29 cellular contexts compared by ENCODE assay signal in genomic region chr11:87224486-87224885, GRCh38.
DNase-seq lines count a peak whose midpoint lies in the region; ATAC-seq, FAIRE-seq and TF ChIP-seq lines count a peak whose summit lies in the region.
"Had no signal": no experiment of that assay in that cellular context is flagged by ENCODE, and none has a peak within 500 bp of the region (broad histone marks: within the 10 kb centered on the region; RNA-seq: fewer than 3 reads in every experiment).

No MANE protein-coding gene starts in this region.

- 76 to 86% (median 82%) methylated on average over 1 of the region's 1 CpG for WGBS in heart left ventricle, 4 donors
- WGBS in aorta, 2 donors, result 52 to 60% methylated on average over 1 of the region's 1 CpG
- WGBS in transverse colon (ENCODE audit: low coverage in 1 of 2), 2 donors, result 67 to 71% methylated on average over 1 of the region's 1 CpG

- POLR2A ChIA-PET in endothelial cell of umbilical vein (lab: Charles Lee), result no interaction called here

- no peaks in the 10 kb centered on the region for H3K9me3 ChIP-seq in adipocyte (ENCODE audit: control insufficient read depth, low read length)
- no peaks in the 10 kb centered on the region for H3K9me3 ChIP-seq in endothelial cell of umbilical vein (replicated peaks; ENCODE audit: control insufficient read depth, insufficient read depth, low read length)
- no peaks in the 10 kb centered on the region for H3K9me3 ChIP-seq in heart left ventricle
- no peaks in the 10 kb centered on the region for H3K9me3 ChIP-seq in aorta (ENCODE audit: control insufficient read depth, low read length)
- H3K9me3 ChIP-seq in transverse colon, result no peaks in the 10 kb centered on the region
- H3K9me3 ChIP-seq: BE2C, SJCRH30 had no signal

- no peaks in the 10 kb centered on the region for H3K9me3 Mint-ChIP-seq in osteocyte (ENCODE audit: unreplicated experiment)
- H3K9me3 Mint-ChIP-seq: CD8-positive, alpha-beta memory T cell had no signal

- no peak for TF ChIP-seq CTCF in endothelial cell of umbilical vein (IDR thresholded peaks at IDR 0.05; ENCODE audit: extremely low read depth in 1 of 2, insufficient read depth in 1 of 2, low read depth in 1 of 2, low read length in 2 of 2)
- no peak for TF ChIP-seq CTCF in osteocyte (IDR thresholded peaks at IDR 0.05)
- TF ChIP-seq CTCF in heart left ventricle (IDR thresholded peaks at IDR 0.05), result no peak
- TF ChIP-seq CTCF in transverse colon (IDR thresholded peaks at IDR 0.05), result no peak

- H3K9ac ChIP-seq in adipocyte (ENCODE audit: low read length), result no peak overlapping the region
- no peak overlapping the region for H3K9ac ChIP-seq in endothelial cell of umbilical vein (replicated peaks; ENCODE audit: extremely low read depth, insufficient read depth, low read length)

- no peak overlapping the region for H3K4me2 ChIP-seq in endothelial cell of umbilical vein (ENCODE audit: insufficient read depth, low read length)

- DNase-seq in ELR (ENCODE audit: low read depth), result peak; percentile 13
- peak; percentile 10 for DNase-seq in adipocyte (ENCODE audit: low read depth)
- peak; percentile 79 for DNase-seq in endothelial cell of umbilical vein (ENCODE audit: low read depth, low spot score)
- DNase-seq in osteocyte (ENCODE audit: extremely low spot score, unreplicated experiment), result no peak
- DNase-seq in heart left ventricle, result no peak
- no peak for DNase-seq in aorta
- no peak for DNase-seq in transverse colon
- DNase-seq: ACHN; BE2C; CD8-positive, alpha-beta memory T cell; DMS 273 treated with DMSO at 0.1 percent for 48 hours; DMS79; GF-D8; KBM-7; MV-4-11; NCI-H1105; NCI-H1436 treated with DMSO at 0.1 percent for 48 hours; NCI-H1930; NCI-H446; NCI-H524 treated with DMSO at 0.1 percent for 48 hours; NCI-H774; PC-3; SJCRH30 had no signal

- no peaks in the 10 kb centered on the region for H3K27me3 Mint-ChIP-seq in osteocyte (ENCODE audit: unreplicated experiment)
- H3K27me3 Mint-ChIP-seq: CD8-positive, alpha-beta memory T cell had no signal

- BruUV-seq in endothelial cell of umbilical vein (replicated peaks; lab: Mats Ljungman, UMichigan), result no TSS peak

- H3K36me3 ChIP-seq in adipocyte (ENCODE audit: control insufficient read depth, insufficient read depth, low read length, severe bottlenecking) (no peaks in the 10 kb centered on the region), endothelial cell of umbilical vein (ENCODE audit: control insufficient read depth in 2 of 2, extremely low read depth in 1 of 2, insufficient read depth in 2 of 2, low read length in 2 of 2) (no peaks in the 10 kb centered on the region), heart left ventricle (no peaks in the 10 kb centered on the region), aorta (ENCODE audit: control insufficient read depth in 1 of 2, insufficient read depth in 2 of 2, low read length in 1 of 2) (no peaks in the 10 kb centered on the region), transverse colon (no peaks in the 10 kb centered on the region)
- H3K36me3 ChIP-seq: BE2C had no signal

- no peak overlapping the region for H2AFZ ChIP-seq in endothelial cell of umbilical vein (ENCODE audit: low read depth, low read length)

- dilution Hi-C loops in endothelial cell of umbilical vein (cut with MboI; ENCODE audit: extremely low pct_ligation_motif_present, low sequenced_read_pairs), result no loop called here

- peaks cover 24% of the 10 kb centered on the region for H3K4me1 ChIP-seq in adipocyte (ENCODE audit: control insufficient read depth, insufficient read depth, low read length)
- H3K4me1 ChIP-seq in endothelial cell of umbilical vein (ENCODE audit: control insufficient read depth, extremely low read depth, insufficient read depth, low read length), result peaks cover 2% of the 10 kb centered on the region
- H3K4me1 ChIP-seq in heart left ventricle, result peaks cover 0 to 8% (median 0%) of the 10 kb centered on the region in 12 donors
- H3K4me1 ChIP-seq in aorta (ENCODE audit: control insufficient read depth in 1 of 2, insufficient read depth in 2 of 2, low read length in 2 of 2), result no peaks in the 10 kb centered on the region
- H3K4me1 ChIP-seq in transverse colon, result peaks cover 0 to 1% (median 0%) of the 10 kb centered on the region in 4 donors
- H3K4me1 ChIP-seq: BE2C had no signal

- no peaks in the 10 kb centered on the region for H4K20me1 ChIP-seq in endothelial cell of umbilical vein (replicated peaks; ENCODE audit: control insufficient read depth, extremely low read depth, insufficient read depth, low read length)

- H3K4me3 Mint-ChIP-seq in osteocyte (ENCODE audit: unreplicated experiment), result no peak overlapping the region
- H3K4me3 Mint-ChIP-seq: CD14-positive monocyte; CD8-positive, alpha-beta memory T cell had no signal

- CTCF ChIA-PET in endothelial cell of umbilical vein (lab: Charles Lee), result interaction anchor here (1.0 to 1.1 kb wide), 2 partner anchors 14 to 18 kb away, joined by 3 read pairs; no protein-coding TSS in a partner anchor

- no peak overlapping the region for H3K4me3 ChIP-seq in adipocyte (ENCODE audit: low read length)
- H3K4me3 ChIP-seq in endothelial cell of umbilical vein (replicated peaks in 1 of 3; ENCODE audit: insufficient read depth in 1 of 3, low read depth in 1 of 3, low read length in 3 of 3), result no peak overlapping the region
- H3K4me3 ChIP-seq in heart left ventricle, result no peak overlapping the region
- H3K4me3 ChIP-seq in aorta (ENCODE audit: low read length in 2 of 2), result no peak overlapping the region
- H3K4me3 ChIP-seq in transverse colon, result no peak overlapping the region
- H3K4me3 ChIP-seq: SJCRH30 had no signal

- H3K4me1 Mint-ChIP-seq in osteocyte (ENCODE audit: unreplicated experiment), result peaks cover 19% of the 10 kb centered on the region
- H3K4me1 Mint-ChIP-seq: CD14-positive monocyte had no signal

- no peaks in the 10 kb centered on the region for H3K27me3 ChIP-seq in adipocyte (replicated peaks; ENCODE audit: control insufficient read depth, insufficient read depth, low read length)
- no peaks in the 10 kb centered on the region for H3K27me3 ChIP-seq in endothelial cell of umbilical vein (ENCODE audit: control insufficient read depth in 2 of 2, insufficient read depth in 2 of 2, low read length in 2 of 2)
- no peaks in the 10 kb centered on the region for H3K27me3 ChIP-seq in heart left ventricle
- H3K27me3 ChIP-seq in aorta (ENCODE audit: control insufficient read depth in 1 of 2, insufficient read depth in 2 of 2, low read length in 1 of 2), result no peaks in the 10 kb centered on the region
- H3K27me3 ChIP-seq in transverse colon, result no peaks in the 10 kb centered on the region
- H3K27me3 ChIP-seq: BE2C, SJCRH30 had no signal

- TF ChIP-seq POLR2A in endothelial cell of umbilical vein (IDR thresholded peaks at IDR 0.05; ENCODE audit: low read depth, low read length), result no peak
- no peak for TF ChIP-seq POLR2A in heart left ventricle (IDR thresholded peaks at IDR 0.05)
- no peak for TF ChIP-seq POLR2A in transverse colon (IDR thresholded peaks at IDR 0.05)

- intact Hi-C loops in endothelial cell of umbilical vein (cut with micrococcal nuclease) (no loop called here), heart left ventricle (cut with DNase I) (no loop called here), aorta (cut with DNase I) (no loop called here), transverse colon (cut with DNase I; ENCODE audit: low total_unique reads) (no loop called here)

- H3K36me3 Mint-ChIP-seq in osteocyte (ENCODE audit: unreplicated experiment), result peaks cover 2% of the 10 kb centered on the region
- H3K36me3 Mint-ChIP-seq: CD14-positive monocyte had no signal

- no peak for FAIRE-seq in endothelial cell of umbilical vein (lab: Jason Lieb, UNC)
- FAIRE-seq: GM12891, H54, HTR-8/SVneo had no signal

- H3K79me2 ChIP-seq in endothelial cell of umbilical vein (ENCODE audit: control insufficient read depth, insufficient read depth, low read length), result no peaks in the 10 kb centered on the region

- H3K27ac ChIP-seq in endothelial cell of umbilical vein (ENCODE audit: insufficient read depth, low read depth, low read length), result no peak overlapping the region
- no peak overlapping the region for H3K27ac ChIP-seq in heart left ventricle
- H3K27ac ChIP-seq in aorta (ENCODE audit: low read depth in 1 of 2, low read length in 2 of 2), result no peak overlapping the region
- no peak overlapping the region for H3K27ac ChIP-seq in transverse colon
- H3K27ac ChIP-seq: 22Rv1, SJCRH30 had no signal

- no peaks in the 10 kb centered on the region for H3K9me1 ChIP-seq in endothelial cell of umbilical vein (replicated peaks; ENCODE audit: control insufficient read depth, extremely low read depth, insufficient read depth, low read length)

- no peak for TF ChIP-seq EP300 in transverse colon (IDR thresholded peaks at IDR 0.05; ENCODE audit: low read depth)

- ATAC-seq in heart left ventricle, result no peak
- ATAC-seq in GM18858 (IDR thresholded peaks at IDR 0.05; ENCODE audit: unreplicated experiment), result no peak
- ATAC-seq in aorta (ENCODE audit: low FRiP score), result no peak
- ATAC-seq: PC-3 had no signal

- in situ Hi-C loops in transverse colon (cut with MboI; ENCODE audit: low pct_ligation_motif_present in 1 of 4, low pct_unique_long_range_greater_than_20kb in 1 of 4, low sequenced_read_pairs in 3 of 4), result no loop called here

- H3K27ac Mint-ChIP-seq in osteocyte (ENCODE audit: unreplicated experiment), result peak overlapping the region; percentile 3
- H3K27ac Mint-ChIP-seq: CD14-positive monocyte; CD8-positive, alpha-beta memory T cell had no signal

TF ChIP-seq in endothelial cell of umbilical vein, 7 proteins besides CTCF, POLR2A, EP300 and RAD21:
- TF ChIP-seq JUN (IDR thresholded peaks at IDR 0.05; ENCODE audit: borderline replicate concordance, insufficient read depth, insufficient read length, low read depth) (no peak), POLR2AphosphoS5 (IDR thresholded peaks at IDR 0.05; ENCODE audit: insufficient read depth, low read depth, low read length) (no peak), FOS (IDR thresholded peaks at IDR 0.05; ENCODE audit: borderline replicate concordance, insufficient read depth, low read length) (no peak)

Comparison
In these comparisons a context has a peak if more than half of its experiments do, and no peak if none do; other contexts are left out.
1. DNase-seq: peak in ELR (single experiment), adipocyte (single experiment) and endothelial cell of umbilical vein (single experiment); none in osteocyte (single experiment), heart left ventricle (0 of 5), aorta (0 of 2) and transverse colon (single experiment).